In the genomic region with DNA sequence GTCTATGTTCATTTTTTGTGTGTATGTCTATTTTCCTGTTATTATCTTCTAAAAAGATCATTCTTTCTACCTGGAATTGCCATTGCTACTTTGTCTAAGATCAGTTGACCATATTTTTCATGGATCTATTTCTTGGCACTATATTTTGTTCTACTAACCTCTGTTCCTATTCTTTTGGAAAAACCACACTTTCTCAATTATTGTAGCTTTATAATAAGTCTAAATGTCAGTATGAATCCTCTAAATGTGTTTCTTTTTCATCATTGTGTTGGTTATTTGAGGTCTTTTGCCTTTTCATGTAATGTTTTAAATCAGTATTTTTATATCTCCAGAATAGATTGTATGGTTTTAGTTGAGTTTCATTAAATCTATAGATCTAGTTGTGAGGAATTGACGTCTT, we compare ENCODE assay signal across 34 cellular contexts.
"Had no signal": no experiment of that assay in that cellular context is flagged by ENCODE, and none has a peak within 500 bp of the region (broad histone marks: within the 10 kb centered on the region; RNA-seq: fewer than 3 reads in every experiment).

No MANE protein-coding gene starts in this region.

- DNase-seq: Karpas-422, Kasumi-1, MM.1S, MV-4-11, NCI-H1048, NCI-H1092, NCI-H1092 treated with DMSO at 0.1 percent for 48 hours, NCI-H1105, NCI-H1105 treated with DMSO at 0.1 percent for 48 hours, NCI-H1417, NCI-H1417 treated with DMSO at 0.1 percent for 48 hours, NCI-H1436, NCI-H1436 treated with DMSO at 0.1 percent for 48 hours, NCI-H146, NCI-H1694, NCI-H1694 treated with DMSO at 0.1 percent for 48 hours, NCI-H187, NCI-H187 treated with DMSO at 0.1 percent for 48 hours, NCI-H2029, NCI-H2029 treated with DMSO at 0.1 percent for 48 hours, NCI-H2081, NCI-H2081 treated with DMSO at 0.1 percent for 48 hours, NCI-H2107, NCI-H2171, NCI-H2171 treated with DMSO at 0.1 percent for 48 hours, NCI-H2227 treated with DMSO at 0.1 percent for 48 hours, NCI-H226, NCI-H345, NCI-H446, NCI-H446 treated with DMSO at 0.1 percent for 48 hours, NCI-H510A, NCI-H510A treated with DMSO at 0.1 percent for 48 hours, NCI-H524, NCI-H524 treated with DMSO at 0.1 percent for 48 hours had no signal
